Comparison of ENCODE assay signal across 19 cellular contexts in the genomic region with DNA sequence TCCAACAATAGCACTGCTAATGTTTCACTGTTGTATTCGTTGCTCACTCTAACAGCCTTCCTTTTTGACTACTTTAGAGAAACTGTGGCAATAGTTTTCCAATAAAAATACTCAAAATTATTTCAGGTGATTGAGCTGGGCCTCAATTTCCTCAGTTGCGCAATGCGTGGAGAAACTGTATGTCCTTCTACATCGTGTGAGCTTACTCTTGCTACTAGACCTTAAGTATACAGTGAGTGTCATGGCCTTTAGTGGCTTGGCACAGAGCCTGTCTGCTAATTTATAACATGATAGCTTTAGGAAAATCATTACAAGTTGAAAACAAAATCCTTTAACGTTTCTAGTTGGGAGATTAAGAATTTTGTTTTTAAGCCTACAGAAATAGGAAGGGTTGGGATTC.
"Had no signal": no experiment of that assay in that cellular context is flagged by ENCODE, and none has a peak within 500 bp of the region (broad histone marks: within the 10 kb centered on the region; RNA-seq: fewer than 3 reads in every experiment).

No MANE protein-coding gene starts in this region.

- H3K4me1 ChIP-seq: SJSA1 had no signal

- DNase-seq: activated CD4-positive, alpha-beta T cell treated with anti-CD3 and anti-CD28 coated beads for 48 hours; activated CD4-positive, alpha-beta T cell treated with anti-CD3 and anti-CD28 coated beads, Interleukin-2, amount 50 U/mL, for 4 hours; activated CD4-positive, CD25-positive, alpha-beta regulatory T cell treated with anti-CD3 and anti-CD28 coated beads, Interleukin-2, amount 50 U/mL, for 72 hours; activated CD8-positive, alpha-beta memory T cell treated with anti-CD3 and anti-CD28 coated beads, Interleukin-2, amount 50 U/mL, for 48 hours; activated CD8-positive, alpha-beta T cell treated with anti-CD3 and anti-CD28 coated beads, Interleukin-2, amount 10 ng/mL, durations not matched to agents 7 days and 5 days; activated T-cell treated with anti-CD3 and anti-CD28 coated beads, Interleukin-2, amount 50 U/mL, for 1 hour; amniotic stem cell; brain microvascular endothelial cell; MM.1S; NCI-H1105; NCI-H1436; NCI-H1694 treated with DMSO at 0.1 percent for 48 hours; NCI-H2029 treated with DMSO at 0.1 percent for 48 hours; NCI-H510A treated with DMSO at 0.1 percent for 48 hours; SHP77; SW 1271 had no signal

- H3K27me3 ChIP-seq: brain microvascular endothelial cell, SJSA1 had no signal

- H3K36me3 ChIP-seq: brain microvascular endothelial cell, SJSA1 had no signal

- H3K4me3 ChIP-seq: SJSA1 had no signal

- ATAC-seq: activated CD8-positive, alpha-beta T cell treated with anti-CD3 and anti-CD28 coated beads, Interleukin-2, amount 10 ng/mL, durations not matched to agents 7 days and 5 days; SK-N-SH treated with all-trans-retinoic acid at 6 μM for 48 hours; WTC11 had no signal

- H3K9me3 ChIP-seq: SJSA1 had no signal

- H3K27ac ChIP-seq: brain microvascular endothelial cell, SJSA1 had no signal
